Comparison of ENCODE assay signal across 14 cellular contexts in genomic region chr1:62013264-62013663, GRCh38.
"Had no signal": no experiment of that assay in that cellular context is flagged by ENCODE, and none has a peak within 500 bp of the region (broad histone marks: within the 10 kb centered on the region; RNA-seq: fewer than 3 reads in every experiment).

No MANE protein-coding gene starts in this region.

- H3K9me3 ChIP-seq: left lung, ovary, transverse colon had no signal

- DNase-seq: activated B cell treated with CpG ODN at 0.5 μM for 24 hours; activated CD4-positive, alpha-beta T cell treated with anti-CD3 and anti-CD28 coated beads, Interleukin-2, amount 50 U/mL, for 1 hour; activated T-cell treated with anti-CD3 and anti-CD28 coated beads for 4 hours; glutamatergic neuron; left lung; mesenchymal stem cell; T-helper 17 cell; transverse colon had no signal

- H3K36me3 ChIP-seq: left lung, ovary, transverse colon had no signal

- H3K27ac ChIP-seq: left lung, transverse colon had no signal

- H3K4me3 ChIP-seq: left lung, ovary, transverse colon had no signal

- H3K4me1 ChIP-seq: left lung, transverse colon had no signal

- H3K27me3 ChIP-seq: left lung, ovary, transverse colon had no signal

- FAIRE-seq: endometrium, islet of Langerhans had no signal

- ATAC-seq: activated naive CD4-positive, alpha-beta T cell treated with anti-CD3 and anti-CD28 coated beads, Interleukin-2, amount 50 U/mL, for 72 hours; esophagus mucosa; left lung; stimulated activated memory B cell treated with anti-CD40 and anti-IgM and Interleukin-4, amounts not matched to agents 10 μg/mL and 1 μg/mL and 100 μg/mL, for 72 hours; T-helper 17 cell had no signal
